1 cellular context compared by ENCODE assay signal in the genomic region with DNA sequence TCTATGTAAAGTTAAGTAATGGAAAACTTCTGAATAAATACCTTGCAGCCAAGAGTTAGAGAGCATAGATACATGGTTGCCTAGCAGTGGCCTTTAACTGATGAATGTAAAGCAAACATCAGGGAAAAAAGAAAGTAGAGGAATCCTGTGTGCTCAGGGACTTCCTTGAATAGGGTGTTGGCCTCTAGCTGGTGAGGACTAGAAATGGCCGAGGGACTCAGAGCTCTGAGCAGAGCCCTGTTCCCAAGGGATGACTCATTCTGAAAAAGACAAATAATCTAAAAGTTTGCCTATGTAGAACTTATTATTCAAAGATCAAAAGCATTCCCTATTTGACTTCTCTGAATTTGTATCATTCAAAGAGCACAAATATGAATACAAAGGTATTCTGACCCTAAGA.
A peak's percentile ranks its signal among the peaks of the same experiment; 100 is the strongest.
TF ChIP-seq lines count a peak whose summit lies in the region.

No MANE protein-coding gene starts in this region.

TF ChIP-seq in HepG2, 621 proteins besides CTCF, POLR2A, EP300 and RAD21 (continued from another document and continues in another):
- TF ChIP-seq, protein P1, sequence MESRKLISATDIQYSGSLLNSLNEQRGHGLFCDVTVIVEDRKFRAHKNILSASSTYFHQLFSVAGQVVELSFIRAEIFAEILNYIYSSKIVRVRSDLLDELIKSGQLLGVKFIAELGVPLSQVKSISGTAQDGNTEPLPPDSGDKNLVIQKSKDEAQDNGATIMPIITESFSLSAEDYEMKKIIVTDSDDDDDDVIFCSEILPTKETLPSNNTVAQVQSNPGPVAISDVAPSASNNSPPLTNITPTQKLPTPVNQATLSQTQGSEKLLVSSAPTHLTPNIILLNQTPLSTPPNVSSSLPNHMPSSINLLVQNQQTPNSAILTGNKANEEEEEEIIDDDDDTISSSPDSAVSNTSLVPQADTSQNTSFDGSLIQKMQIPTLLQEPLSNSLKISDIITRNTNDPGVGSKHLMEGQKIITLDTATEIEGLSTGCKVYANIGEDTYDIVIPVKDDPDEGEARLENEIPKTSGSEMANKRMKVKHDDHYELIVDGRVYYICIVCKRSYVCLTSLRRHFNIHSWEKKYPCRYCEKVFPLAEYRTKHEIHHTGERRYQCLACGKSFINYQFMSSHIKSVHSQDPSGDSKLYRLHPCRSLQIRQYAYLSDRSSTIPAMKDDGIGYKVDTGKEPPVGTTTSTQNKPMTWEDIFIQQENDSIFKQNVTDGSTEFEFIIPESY (CRISPR knock-in tag; IDR thresholded peaks at IDR 0.05) = no peak
- TF ChIP-seq ZNF121 (CRISPR knock-in tag; IDR thresholded peaks at IDR 0.05) (no peak), FOSL1 (CRISPR knock-in tag; IDR thresholded peaks at IDR 0.05; ENCODE audit: borderline replicate concordance) (0 out of 2 replicates have a peak, but pooled peaks have one; percentile 9), IKZF4 (CRISPR knock-in tag; IDR thresholded peaks at IDR 0.05; ENCODE audit: borderline replicate concordance, low read depth, not compliant biosample characterization) (no peak), SOX5 (CRISPR knock-in tag; IDR thresholded peaks at IDR 0.05; ENCODE audit: borderline replicate concordance) (peak; percentile 19; the same call in 1 of the 2 replicates), ZNF138 (CRISPR knock-in tag; IDR thresholded peaks at IDR 0.05; ENCODE audit: low read depth) (no peak), HHEX (CRISPR knock-in tag; IDR thresholded peaks at IDR 0.05) (no peak), ZNF460 (CRISPR knock-in tag; IDR thresholded peaks at IDR 0.05; ENCODE audit: borderline replicate concordance) (no peak), JDP2 (CRISPR knock-in tag; IDR thresholded peaks at IDR 0.05; ENCODE audit: borderline replicate concordance) (no peak), ZKSCAN5 (CRISPR knock-in tag; IDR thresholded peaks at IDR 0.05) (no peak), ZNF263 (CRISPR knock-in tag; IDR thresholded peaks at IDR 0.05) (peak; percentile 58; the same call in 1 of the 2 replicates), BCL6 (CRISPR knock-in tag; IDR thresholded peaks at IDR 0.05) (peak; percentile 48), ZNF616 (CRISPR knock-in tag; IDR thresholded peaks at IDR 0.05; ENCODE audit: low read depth) (no peak), NFIC (IDR thresholded peaks at IDR 0.05; ENCODE audit: low read length) (no peak), RFX3 (CRISPR knock-in tag; IDR thresholded peaks at IDR 0.05) (peak; percentile 40; the same call in 1 of the 2 replicates), BRD4 (CRISPR knock-in tag; IDR thresholded peaks at IDR 0.05) (no peak)
- TF ChIP-seq, protein P2, sequence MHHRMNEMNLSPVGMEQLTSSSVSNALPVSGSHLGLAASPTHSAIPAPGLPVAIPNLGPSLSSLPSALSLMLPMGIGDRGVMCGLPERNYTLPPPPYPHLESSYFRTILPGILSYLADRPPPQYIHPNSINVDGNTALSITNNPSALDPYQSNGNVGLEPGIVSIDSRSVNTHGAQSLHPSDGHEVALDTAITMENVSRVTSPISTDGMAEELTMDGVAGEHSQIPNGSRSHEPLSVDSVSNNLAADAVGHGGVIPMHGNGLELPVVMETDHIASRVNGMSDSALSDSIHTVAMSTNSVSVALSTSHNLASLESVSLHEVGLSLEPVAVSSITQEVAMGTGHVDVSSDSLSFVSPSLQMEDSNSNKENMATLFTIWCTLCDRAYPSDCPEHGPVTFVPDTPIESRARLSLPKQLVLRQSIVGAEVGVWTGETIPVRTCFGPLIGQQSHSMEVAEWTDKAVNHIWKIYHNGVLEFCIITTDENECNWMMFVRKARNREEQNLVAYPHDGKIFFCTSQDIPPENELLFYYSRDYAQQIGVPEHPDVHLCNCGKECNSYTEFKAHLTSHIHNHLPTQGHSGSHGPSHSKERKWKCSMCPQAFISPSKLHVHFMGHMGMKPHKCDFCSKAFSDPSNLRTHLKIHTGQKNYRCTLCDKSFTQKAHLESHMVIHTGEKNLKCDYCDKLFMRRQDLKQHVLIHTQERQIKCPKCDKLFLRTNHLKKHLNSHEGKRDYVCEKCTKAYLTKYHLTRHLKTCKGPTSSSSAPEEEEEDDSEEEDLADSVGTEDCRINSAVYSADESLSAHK (CRISPR knock-in tag; IDR thresholded peaks at IDR 0.05; ENCODE audit: borderline replicate concordance) = no peak
- TF ChIP-seq, protein P3, sequence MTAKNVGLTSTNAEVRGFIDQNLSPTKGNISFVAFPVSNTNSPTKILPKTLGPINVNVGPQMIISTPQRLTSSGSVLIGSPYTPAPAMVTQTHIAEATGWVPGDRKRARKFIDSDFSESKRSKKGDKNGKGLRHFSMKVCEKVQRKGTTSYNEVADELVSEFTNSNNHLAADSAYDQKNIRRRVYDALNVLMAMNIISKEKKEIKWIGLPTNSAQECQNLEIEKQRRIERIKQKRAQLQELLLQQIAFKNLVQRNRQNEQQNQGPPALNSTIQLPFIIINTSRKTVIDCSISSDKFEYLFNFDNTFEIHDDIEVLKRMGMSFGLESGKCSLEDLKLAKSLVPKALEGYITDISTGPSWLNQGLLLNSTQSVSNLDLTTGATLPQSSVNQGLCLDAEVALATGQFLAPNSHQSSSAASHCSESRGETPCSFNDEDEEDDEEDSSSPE (CRISPR knock-in tag; IDR thresholded peaks at IDR 0.05) = no peak
- TF ChIP-seq, protein P4, sequence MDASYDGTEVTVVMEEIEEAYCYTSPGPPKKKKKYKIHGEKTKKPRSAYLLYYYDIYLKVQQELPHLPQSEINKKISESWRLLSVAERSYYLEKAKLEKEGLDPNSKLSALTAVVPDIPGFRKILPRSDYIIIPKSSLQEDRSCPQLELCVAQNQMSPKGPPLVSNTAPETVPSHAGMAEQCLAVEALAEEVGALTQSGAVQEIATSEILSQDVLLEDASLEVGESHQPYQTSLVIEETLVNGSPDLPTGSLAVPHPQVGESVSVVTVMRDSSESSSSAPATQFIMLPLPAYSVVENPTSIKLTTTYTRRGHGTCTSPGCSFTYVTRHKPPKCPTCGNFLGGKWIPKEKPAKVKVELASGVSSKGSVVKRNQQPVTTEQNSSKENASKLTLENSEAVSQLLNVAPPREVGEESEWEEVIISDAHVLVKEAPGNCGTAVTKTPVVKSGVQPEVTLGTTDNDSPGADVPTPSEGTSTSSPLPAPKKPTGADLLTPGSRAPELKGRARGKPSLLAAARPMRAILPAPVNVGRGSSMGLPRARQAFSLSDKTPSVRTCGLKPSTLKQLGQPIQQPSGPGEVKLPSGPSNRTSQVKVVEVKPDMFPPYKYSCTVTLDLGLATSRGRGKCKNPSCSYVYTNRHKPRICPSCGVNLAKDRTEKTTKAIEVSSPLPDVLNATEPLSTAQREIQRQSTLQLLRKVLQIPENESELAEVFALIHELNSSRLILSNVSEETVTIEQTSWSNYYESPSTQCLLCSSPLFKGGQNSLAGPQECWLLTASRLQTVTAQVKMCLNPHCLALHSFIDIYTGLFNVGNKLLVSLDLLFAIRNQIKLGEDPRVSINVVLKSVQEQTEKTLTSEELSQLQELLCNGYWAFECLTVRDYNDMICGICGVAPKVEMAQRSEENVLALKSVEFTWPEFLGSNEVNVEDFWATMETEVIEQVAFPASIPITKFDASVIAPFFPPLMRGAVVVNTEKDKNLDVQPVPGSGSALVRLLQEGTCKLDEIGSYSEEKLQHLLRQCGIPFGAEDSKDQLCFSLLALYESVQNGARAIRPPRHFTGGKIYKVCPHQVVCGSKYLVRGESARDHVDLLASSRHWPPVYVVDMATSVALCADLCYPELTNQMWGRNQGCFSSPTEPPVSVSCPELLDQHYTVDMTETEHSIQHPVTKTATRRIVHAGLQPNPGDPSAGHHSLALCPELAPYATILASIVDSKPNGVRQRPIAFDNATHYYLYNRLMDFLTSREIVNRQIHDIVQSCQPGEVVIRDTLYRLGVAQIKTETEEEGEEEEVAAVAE (CRISPR knock-in tag; IDR thresholded peaks at IDR 0.05; ENCODE audit: borderline replicate concordance) = no peak
- TF ChIP-seq, protein P5, sequence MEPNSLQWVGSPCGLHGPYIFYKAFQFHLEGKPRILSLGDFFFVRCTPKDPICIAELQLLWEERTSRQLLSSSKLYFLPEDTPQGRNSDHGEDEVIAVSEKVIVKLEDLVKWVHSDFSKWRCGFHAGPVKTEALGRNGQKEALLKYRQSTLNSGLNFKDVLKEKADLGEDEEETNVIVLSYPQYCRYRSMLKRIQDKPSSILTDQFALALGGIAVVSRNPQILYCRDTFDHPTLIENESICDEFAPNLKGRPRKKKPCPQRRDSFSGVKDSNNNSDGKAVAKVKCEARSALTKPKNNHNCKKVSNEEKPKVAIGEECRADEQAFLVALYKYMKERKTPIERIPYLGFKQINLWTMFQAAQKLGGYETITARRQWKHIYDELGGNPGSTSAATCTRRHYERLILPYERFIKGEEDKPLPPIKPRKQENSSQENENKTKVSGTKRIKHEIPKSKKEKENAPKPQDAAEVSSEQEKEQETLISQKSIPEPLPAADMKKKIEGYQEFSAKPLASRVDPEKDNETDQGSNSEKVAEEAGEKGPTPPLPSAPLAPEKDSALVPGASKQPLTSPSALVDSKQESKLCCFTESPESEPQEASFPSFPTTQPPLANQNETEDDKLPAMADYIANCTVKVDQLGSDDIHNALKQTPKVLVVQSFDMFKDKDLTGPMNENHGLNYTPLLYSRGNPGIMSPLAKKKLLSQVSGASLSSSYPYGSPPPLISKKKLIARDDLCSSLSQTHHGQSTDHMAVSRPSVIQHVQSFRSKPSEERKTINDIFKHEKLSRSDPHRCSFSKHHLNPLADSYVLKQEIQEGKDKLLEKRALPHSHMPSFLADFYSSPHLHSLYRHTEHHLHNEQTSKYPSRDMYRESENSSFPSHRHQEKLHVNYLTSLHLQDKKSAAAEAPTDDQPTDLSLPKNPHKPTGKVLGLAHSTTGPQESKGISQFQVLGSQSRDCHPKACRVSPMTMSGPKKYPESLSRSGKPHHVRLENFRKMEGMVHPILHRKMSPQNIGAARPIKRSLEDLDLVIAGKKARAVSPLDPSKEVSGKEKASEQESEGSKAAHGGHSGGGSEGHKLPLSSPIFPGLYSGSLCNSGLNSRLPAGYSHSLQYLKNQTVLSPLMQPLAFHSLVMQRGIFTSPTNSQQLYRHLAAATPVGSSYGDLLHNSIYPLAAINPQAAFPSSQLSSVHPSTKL (CRISPR knock-in tag; IDR thresholded peaks at IDR 0.05) = peak; percentile 68
- TF ChIP-seq, protein P6, sequence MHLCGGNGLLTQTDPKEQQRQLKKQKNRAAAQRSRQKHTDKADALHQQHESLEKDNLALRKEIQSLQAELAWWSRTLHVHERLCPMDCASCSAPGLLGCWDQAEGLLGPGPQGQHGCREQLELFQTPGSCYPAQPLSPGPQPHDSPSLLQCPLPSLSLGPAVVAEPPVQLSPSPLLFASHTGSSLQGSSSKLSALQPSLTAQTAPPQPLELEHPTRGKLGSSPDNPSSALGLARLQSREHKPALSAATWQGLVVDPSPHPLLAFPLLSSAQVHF (CRISPR knock-in tag; IDR thresholded peaks at IDR 0.05) = no peak
- TF ChIP-seq, protein P7, sequence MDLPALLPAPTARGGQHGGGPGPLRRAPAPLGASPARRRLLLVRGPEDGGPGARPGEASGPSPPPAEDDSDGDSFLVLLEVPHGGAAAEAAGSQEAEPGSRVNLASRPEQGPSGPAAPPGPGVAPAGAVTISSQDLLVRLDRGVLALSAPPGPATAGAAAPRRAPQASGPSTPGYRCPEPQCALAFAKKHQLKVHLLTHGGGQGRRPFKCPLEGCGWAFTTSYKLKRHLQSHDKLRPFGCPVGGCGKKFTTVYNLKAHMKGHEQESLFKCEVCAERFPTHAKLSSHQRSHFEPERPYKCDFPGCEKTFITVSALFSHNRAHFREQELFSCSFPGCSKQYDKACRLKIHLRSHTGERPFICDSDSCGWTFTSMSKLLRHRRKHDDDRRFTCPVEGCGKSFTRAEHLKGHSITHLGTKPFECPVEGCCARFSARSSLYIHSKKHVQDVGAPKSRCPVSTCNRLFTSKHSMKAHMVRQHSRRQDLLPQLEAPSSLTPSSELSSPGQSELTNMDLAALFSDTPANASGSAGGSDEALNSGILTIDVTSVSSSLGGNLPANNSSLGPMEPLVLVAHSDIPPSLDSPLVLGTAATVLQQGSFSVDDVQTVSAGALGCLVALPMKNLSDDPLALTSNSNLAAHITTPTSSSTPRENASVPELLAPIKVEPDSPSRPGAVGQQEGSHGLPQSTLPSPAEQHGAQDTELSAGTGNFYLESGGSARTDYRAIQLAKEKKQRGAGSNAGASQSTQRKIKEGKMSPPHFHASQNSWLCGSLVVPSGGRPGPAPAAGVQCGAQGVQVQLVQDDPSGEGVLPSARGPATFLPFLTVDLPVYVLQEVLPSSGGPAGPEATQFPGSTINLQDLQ (CRISPR knock-in tag; IDR thresholded peaks at IDR 0.05) = no peak
- TF ChIP-seq, protein P8, sequence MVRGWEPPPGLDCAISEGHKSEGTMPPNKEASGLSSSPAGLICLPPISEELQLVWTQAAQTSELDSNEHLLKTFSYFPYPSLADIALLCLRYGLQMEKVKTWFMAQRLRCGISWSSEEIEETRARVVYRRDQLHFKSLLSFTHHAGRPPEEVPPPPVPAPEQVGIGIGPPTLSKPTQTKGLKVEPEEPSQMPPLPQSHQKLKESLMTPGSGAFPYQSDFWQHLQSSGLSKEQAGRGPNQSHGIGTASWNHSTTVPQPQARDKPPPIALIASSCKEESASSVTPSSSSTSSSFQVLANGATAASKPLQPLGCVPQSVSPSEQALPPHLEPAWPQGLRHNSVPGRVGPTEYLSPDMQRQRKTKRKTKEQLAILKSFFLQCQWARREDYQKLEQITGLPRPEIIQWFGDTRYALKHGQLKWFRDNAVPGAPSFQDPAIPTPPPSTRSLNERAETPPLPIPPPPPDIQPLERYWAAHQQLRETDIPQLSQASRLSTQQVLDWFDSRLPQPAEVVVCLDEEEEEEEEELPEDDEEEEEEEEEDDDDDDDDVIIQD (CRISPR knock-in tag; IDR thresholded peaks at IDR 0.05; ENCODE audit: low read depth) = 0 out of 2 replicates have a peak, but pooled peaks have one; percentile 42
- TF ChIP-seq, protein P9, sequence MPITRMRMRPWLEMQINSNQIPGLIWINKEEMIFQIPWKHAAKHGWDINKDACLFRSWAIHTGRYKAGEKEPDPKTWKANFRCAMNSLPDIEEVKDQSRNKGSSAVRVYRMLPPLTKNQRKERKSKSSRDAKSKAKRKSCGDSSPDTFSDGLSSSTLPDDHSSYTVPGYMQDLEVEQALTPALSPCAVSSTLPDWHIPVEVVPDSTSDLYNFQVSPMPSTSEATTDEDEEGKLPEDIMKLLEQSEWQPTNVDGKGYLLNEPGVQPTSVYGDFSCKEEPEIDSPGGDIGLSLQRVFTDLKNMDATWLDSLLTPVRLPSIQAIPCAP (CRISPR knock-in tag; IDR thresholded peaks at IDR 0.05; ENCODE audit: low read depth) = no peak
